ENCODE assay signal across 1 cellular context in genomic region chr17:18974407-18975149, GRCh38.
TF ChIP-seq lines count a peak whose summit lies in the region.

No MANE protein-coding gene starts in this region.

TF ChIP-seq in IMR-90, 13 proteins besides CTCF, POLR2A, EP300 and RAD21:
- no peak for TF ChIP-seq MXI1 (IDR thresholded peaks at IDR 0.05; ENCODE audit: borderline replicate concordance, low read depth, low read length)
- no peak for TF ChIP-seq MAFK (IDR thresholded peaks at IDR 0.05; ENCODE audit: low read depth, low read length)
- no peak for TF ChIP-seq MAZ (IDR thresholded peaks at IDR 0.05; ENCODE audit: borderline replicate concordance, low read depth, low read length)
